1 cellular context compared by ENCODE assay signal in genomic region chr11:14547440-14547839, GRCh38.
TF ChIP-seq lines count a peak whose summit lies in the region.

No MANE protein-coding gene starts in this region.

TF ChIP-seq in H1, 55 proteins besides CTCF, POLR2A, EP300 and RAD21:
- TF ChIP-seq GABPA (IDR thresholded peaks at IDR 0.05; ENCODE audit: borderline replicate concordance, insufficient read depth, low read length) = no peak
- no peak for TF ChIP-seq YY1 (IDR thresholded peaks at IDR 0.05; ENCODE audit: low read depth, low read length)
- no peak for TF ChIP-seq RFX5 (IDR thresholded peaks at IDR 0.05; ENCODE audit: borderline replicate concordance, low read depth, low read length)
- TF ChIP-seq CBX5 (IDR thresholded peaks at IDR 0.05; ENCODE audit: low read depth, low read length) = no peak
- no peak for TF ChIP-seq CHD2 (IDR thresholded peaks at IDR 0.05; ENCODE audit: low read length)
- no peak for TF ChIP-seq CHD7 (IDR thresholded peaks at IDR 0.05; ENCODE audit: insufficient replicate concordance, low read length)
- no peak for TF ChIP-seq CTBP2 (IDR thresholded peaks at IDR 0.05; ENCODE audit: borderline replicate concordance, insufficient read depth, insufficient read length, low read length)
- TF ChIP-seq BCL11A (IDR thresholded peaks at IDR 0.05; ENCODE audit: low read depth in 2 of 2, low read length in 2 of 2) = no peak
- no peak for TF ChIP-seq SIRT6 (IDR thresholded peaks at IDR 0.05; ENCODE audit: low read length)
- no peak for TF ChIP-seq TAF7 (optimal IDR thresholded peaks at IDR 0.05; ENCODE audit: borderline replicate concordance, low read depth, low read length)
TF ChIP-seq in H1: peak in this region for 0.
